ENCODE assay signal across 1 cellular context in the genomic region with DNA sequence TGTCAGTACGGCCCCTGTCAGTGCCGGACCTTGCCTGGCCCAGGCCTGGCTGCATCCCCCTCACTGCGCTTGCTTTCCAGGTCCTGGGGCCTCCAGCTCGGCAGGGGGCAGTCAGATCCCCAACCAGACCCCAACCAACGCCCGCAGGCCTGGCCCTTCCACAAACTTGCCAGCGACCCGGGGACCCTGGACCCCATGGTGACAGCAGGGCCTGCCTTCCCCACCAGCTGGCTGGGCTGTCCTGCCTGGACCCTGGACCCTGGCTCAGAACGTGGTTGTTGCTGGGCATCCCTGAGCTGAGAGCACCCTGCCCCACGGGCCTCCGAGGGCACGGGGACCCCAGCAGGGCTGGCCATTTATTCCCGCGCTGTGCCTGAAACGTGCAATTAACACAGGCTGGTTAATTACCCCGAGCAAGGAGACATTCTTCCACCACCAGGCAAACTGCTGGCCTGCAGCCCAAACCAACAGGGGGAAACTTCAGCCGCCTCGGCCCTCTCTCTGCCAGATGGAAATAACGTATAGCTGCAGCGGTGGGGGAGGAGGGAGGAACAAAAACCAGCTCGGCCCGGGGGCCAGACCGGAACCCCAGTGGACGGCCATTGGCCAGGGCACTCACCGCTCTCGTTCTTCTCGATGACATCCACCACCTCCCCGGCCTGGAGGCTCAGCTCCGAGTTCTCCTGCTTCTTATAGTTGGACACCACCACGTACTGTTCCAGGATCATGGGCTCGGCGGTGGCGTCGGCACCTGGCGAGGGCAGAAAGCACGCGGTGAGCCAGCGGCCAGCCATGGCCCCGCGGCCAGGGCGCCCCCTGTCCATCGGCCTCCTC.
TF ChIP-seq lines count a peak whose summit lies in the region.

No MANE protein-coding gene starts in this region.

TF ChIP-seq in HepG2, 621 proteins besides CTCF, POLR2A, EP300 and RAD21 (continued from another document and continues in another):
- TF ChIP-seq, protein P1, sequence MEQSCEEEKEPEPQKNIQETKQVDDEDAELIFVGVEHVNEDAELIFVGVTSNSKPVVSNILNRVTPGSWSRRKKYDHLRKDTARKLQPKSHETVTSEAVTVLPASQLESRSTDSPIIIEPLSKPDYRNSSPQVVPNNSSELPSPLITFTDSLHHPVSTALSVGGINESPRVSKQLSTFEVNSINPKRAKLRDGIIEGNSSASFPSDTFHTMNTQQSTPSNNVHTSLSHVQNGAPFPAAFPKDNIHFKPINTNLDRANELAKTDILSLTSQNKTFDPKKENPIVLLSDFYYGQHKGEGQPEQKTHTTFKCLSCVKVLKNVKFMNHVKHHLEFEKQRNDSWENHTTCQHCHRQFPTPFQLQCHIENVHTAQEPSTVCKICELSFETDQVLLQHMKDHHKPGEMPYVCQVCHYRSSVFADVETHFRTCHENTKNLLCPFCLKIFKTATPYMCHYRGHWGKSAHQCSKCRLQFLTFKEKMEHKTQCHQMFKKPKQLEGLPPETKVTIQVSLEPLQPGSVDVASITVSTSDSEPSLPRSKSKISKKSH (CRISPR knock-in tag; IDR thresholded peaks at IDR 0.05; ENCODE audit: borderline replicate concordance), result no peak; the same call in 1 of the 2 replicates
- TF ChIP-seq NCOR1 (IDR thresholded peaks at IDR 0.05; ENCODE audit: borderline replicate concordance, low read length) (no peak), RORA (CRISPR knock-in tag; IDR thresholded peaks at IDR 0.05) (no peak), MYC (CRISPR knock-in tag; IDR thresholded peaks at IDR 0.05; ENCODE audit: borderline replicate concordance) (peak; percentile 80), RELA (CRISPR knock-in tag; IDR thresholded peaks at IDR 0.05) (no peak), TBX2 (CRISPR knock-in tag; IDR thresholded peaks at IDR 0.05; ENCODE audit: borderline replicate concordance) (peak; percentile 37; the same call in 1 of the 2 replicates), SNAI1 (CRISPR knock-in tag; IDR thresholded peaks at IDR 0.05; ENCODE audit: borderline replicate concordance) (peak; percentile 95), KLF12 (CRISPR knock-in tag; IDR thresholded peaks at IDR 0.05; ENCODE audit: borderline replicate concordance) (0 out of 2 replicates have a peak, but pooled peaks have one; percentile 34), NBN (conservative IDR thresholded peaks at IDR 0.05) (no peak), ZNF768 (CRISPR knock-in tag; IDR thresholded peaks at IDR 0.05) (peak; percentile 52; the same call in 1 of the 2 replicates), THYN1 (CRISPR knock-in tag; IDR thresholded peaks at IDR 0.05; ENCODE audit: borderline replicate concordance, low read depth) (no peak), ASH2L (IDR thresholded peaks at IDR 0.05; ENCODE audit: insufficient read length, low read depth, low read length) (peak; percentile 74), CEBPB (IDR thresholded peaks at IDR 0.05; ENCODE audit: borderline replicate concordance, low read depth, low read length) (no peak), ZNF543 (CRISPR knock-in tag; IDR thresholded peaks at IDR 0.05) (peak; percentile 84), HNRNPLL (IDR thresholded peaks at IDR 0.05; ENCODE audit: low read depth, low read length, poor library complexity, severe bottlenecking) (peak; percentile 18), TRAFD1 (CRISPR knock-in tag; IDR thresholded peaks at IDR 0.05; ENCODE audit: borderline replicate concordance) (no peak; the same call in 1 of the 2 replicates), ZNF788 (CRISPR knock-in tag; IDR thresholded peaks at IDR 0.05; ENCODE audit: borderline replicate concordance) (no peak), IRF9 (CRISPR knock-in tag; IDR thresholded peaks at IDR 0.05; ENCODE audit: borderline replicate concordance) (no peak), DNMT3B (CRISPR knock-in tag; conservative IDR thresholded peaks at IDR 0.05) (no peak; the same call in 1 of the 2 replicates), ZNF383 (CRISPR knock-in tag; IDR thresholded peaks at IDR 0.05; ENCODE audit: borderline replicate concordance) (no peak), ZSCAN30 (CRISPR knock-in tag; IDR thresholded peaks at IDR 0.05) (no peak), RARG (CRISPR knock-in tag; IDR thresholded peaks at IDR 0.05; ENCODE audit: low read depth) (no peak), SETDB1 (CRISPR knock-in tag; IDR thresholded peaks at IDR 0.05; ENCODE audit: borderline replicate concordance) (no peak), SMAD9 (CRISPR knock-in tag; IDR thresholded peaks at IDR 0.05) (no peak), HIVEP1 (CRISPR knock-in tag; IDR thresholded peaks at IDR 0.05) (peak; percentile 93), TAF15 (IDR thresholded peaks at IDR 0.05; ENCODE audit: low read depth, low read length, poor library complexity, severe bottlenecking) (no peak), ZNF552 (CRISPR knock-in tag; IDR thresholded peaks at IDR 0.05; ENCODE audit: borderline replicate concordance) (no peak; the same call in 1 of the 2 replicates), ZNF432 (CRISPR knock-in tag; IDR thresholded peaks at IDR 0.05; ENCODE audit: borderline replicate concordance) (no peak), ZNF614 (CRISPR knock-in tag; IDR thresholded peaks at IDR 0.05; ENCODE audit: borderline replicate concordance) (peak; percentile 23; the same call in 1 of the 2 replicates), ZSCAN25 (CRISPR knock-in tag; IDR thresholded peaks at IDR 0.05) (peak; percentile 60), PTBP1 (IDR thresholded peaks at IDR 0.05; ENCODE audit: low read depth, low read length, poor library complexity, severe bottlenecking) (no peak), U2AF1 (optimal IDR thresholded peaks at IDR 0.05; ENCODE audit: low read depth, low read length) (no peak), THAP11 (CRISPR knock-in tag; IDR thresholded peaks at IDR 0.05) (peak; percentile 76), ZNF563 (CRISPR knock-in tag; IDR thresholded peaks at IDR 0.05) (peak; percentile 81; the same call in 1 of the 2 replicates), ZBTB21 (CRISPR knock-in tag; IDR thresholded peaks at IDR 0.05) (no peak), GLMP (CRISPR knock-in tag; IDR thresholded peaks at IDR 0.05; ENCODE audit: borderline replicate concordance) (no peak), PAWR (CRISPR knock-in tag; IDR thresholded peaks at IDR 0.05; ENCODE audit: borderline replicate concordance) (no peak), MED1 (CRISPR knock-in tag; IDR thresholded peaks at IDR 0.05) (peak; percentile 40; the same call in 1 of the 2 replicates)
- TF ChIP-seq, protein P2, sequence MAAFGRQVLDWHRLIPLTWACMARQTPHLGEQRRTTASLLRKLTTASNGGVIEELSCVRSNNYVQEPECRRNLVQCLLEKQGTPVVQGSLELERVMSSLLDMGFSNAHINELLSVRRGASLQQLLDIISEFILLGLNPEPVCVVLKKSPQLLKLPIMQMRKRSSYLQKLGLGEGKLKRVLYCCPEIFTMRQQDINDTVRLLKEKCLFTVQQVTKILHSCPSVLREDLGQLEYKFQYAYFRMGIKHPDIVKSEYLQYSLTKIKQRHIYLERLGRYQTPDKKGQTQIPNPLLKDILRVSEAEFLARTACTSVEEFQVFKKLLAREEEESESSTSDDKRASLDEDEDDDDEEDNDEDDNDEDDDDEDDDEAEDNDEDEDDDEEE (CRISPR knock-in tag; IDR thresholded peaks at IDR 0.05), result no peak
- TF ChIP-seq, protein P3, sequence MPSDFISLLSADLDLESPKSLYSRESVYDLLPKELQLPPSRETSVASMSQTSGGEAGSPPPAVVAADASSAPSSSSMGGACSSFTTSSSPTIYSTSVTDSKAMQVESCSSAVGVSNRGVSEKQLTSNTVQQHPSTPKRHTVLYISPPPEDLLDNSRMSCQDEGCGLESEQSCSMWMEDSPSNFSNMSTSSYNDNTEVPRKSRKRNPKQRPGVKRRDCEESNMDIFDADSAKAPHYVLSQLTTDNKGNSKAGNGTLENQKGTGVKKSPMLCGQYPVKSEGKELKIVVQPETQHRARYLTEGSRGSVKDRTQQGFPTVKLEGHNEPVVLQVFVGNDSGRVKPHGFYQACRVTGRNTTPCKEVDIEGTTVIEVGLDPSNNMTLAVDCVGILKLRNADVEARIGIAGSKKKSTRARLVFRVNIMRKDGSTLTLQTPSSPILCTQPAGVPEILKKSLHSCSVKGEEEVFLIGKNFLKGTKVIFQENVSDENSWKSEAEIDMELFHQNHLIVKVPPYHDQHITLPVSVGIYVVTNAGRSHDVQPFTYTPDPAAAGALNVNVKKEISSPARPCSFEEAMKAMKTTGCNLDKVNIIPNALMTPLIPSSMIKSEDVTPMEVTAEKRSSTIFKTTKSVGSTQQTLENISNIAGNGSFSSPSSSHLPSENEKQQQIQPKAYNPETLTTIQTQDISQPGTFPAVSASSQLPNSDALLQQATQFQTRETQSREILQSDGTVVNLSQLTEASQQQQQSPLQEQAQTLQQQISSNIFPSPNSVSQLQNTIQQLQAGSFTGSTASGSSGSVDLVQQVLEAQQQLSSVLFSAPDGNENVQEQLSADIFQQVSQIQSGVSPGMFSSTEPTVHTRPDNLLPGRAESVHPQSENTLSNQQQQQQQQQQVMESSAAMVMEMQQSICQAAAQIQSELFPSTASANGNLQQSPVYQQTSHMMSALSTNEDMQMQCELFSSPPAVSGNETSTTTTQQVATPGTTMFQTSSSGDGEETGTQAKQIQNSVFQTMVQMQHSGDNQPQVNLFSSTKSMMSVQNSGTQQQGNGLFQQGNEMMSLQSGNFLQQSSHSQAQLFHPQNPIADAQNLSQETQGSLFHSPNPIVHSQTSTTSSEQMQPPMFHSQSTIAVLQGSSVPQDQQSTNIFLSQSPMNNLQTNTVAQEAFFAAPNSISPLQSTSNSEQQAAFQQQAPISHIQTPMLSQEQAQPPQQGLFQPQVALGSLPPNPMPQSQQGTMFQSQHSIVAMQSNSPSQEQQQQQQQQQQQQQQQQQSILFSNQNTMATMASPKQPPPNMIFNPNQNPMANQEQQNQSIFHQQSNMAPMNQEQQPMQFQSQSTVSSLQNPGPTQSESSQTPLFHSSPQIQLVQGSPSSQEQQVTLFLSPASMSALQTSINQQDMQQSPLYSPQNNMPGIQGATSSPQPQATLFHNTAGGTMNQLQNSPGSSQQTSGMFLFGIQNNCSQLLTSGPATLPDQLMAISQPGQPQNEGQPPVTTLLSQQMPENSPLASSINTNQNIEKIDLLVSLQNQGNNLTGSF (CRISPR knock-in tag; IDR thresholded peaks at IDR 0.05), result no peak
- TF ChIP-seq, protein P4, sequence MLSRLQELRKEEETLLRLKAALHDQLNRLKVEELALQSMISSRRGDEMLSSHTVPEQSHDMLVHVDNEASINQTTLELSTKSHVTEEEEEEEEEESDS (CRISPR knock-in tag; IDR thresholded peaks at IDR 0.05; ENCODE audit: borderline replicate concordance), result no peak
- TF ChIP-seq, protein P5, sequence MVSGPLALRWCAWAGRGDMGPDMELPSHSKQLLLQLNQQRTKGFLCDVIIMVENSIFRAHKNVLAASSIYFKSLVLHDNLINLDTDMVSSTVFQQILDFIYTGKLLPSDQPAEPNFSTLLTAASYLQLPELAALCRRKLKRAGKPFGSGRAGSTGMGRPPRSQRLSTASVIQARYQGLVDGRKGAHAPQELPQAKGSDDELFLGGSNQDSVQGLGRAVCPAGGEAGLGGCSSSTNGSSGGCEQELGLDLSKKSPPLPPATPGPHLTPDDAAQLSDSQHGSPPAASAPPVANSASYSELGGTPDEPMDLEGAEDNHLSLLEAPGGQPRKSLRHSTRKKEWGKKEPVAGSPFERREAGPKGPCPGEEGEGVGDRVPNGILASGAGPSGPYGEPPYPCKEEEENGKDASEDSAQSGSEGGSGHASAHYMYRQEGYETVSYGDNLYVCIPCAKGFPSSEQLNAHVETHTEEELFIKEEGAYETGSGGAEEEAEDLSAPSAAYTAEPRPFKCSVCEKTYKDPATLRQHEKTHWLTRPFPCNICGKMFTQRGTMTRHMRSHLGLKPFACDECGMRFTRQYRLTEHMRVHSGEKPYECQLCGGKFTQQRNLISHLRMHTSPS (CRISPR knock-in tag; IDR thresholded peaks at IDR 0.05; ENCODE audit: low read depth), result peak; percentile 82
- TF ChIP-seq, protein P6, sequence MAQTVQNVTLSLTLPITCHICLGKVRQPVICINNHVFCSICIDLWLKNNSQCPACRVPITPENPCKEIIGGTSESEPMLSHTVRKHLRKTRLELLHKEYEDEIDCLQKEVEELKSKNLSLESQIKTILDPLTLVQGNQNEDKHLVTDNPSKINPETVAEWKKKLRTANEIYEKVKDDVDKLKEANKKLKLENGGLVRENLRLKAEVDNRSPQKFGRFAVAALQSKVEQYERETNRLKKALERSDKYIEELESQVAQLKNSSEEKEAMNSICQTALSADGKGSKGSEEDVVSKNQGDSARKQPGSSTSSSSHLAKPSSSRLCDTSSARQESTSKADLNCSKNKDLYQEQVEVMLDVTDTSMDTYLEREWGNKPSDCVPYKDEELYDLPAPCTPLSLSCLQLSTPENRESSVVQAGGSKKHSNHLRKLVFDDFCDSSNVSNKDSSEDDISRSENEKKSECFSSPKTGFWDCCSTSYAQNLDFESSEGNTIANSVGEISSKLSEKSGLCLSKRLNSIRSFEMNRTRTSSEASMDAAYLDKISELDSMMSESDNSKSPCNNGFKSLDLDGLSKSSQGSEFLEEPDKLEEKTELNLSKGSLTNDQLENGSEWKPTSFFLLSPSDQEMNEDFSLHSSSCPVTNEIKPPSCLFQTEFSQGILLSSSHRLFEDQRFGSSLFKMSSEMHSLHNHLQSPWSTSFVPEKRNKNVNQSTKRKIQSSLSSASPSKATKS (CRISPR knock-in tag; IDR thresholded peaks at IDR 0.05), result no peak
